In genomic region chr17:9622961-9623360, GRCh38 we compare ENCODE assay signal across 22 cellular contexts. TPM values are rescaled to one million over a fixed set of nuclear protein-coding genes. Genes with fewer than 3 reads are reported as not detected.
DNase-seq lines count a peak whose midpoint lies in the region; ATAC-seq, FAIRE-seq and TF ChIP-seq lines count a peak whose summit lies in the region.
"Had no signal": no experiment of that assay in that cellular context is flagged by ENCODE, and none has a peak within 500 bp of the region (broad histone marks: within the 10 kb centered on the region; RNA-seq: fewer than 3 reads in every experiment).

No MANE protein-coding gene starts in this region.

- no peaks in the 10 kb centered on the region for H4K20me1 ChIP-seq in HepG2 (ENCODE audit: insufficient read depth, low read length)
- no peaks in the 10 kb centered on the region for H4K20me1 ChIP-seq in K562 (replicated peaks; ENCODE audit: control insufficient read depth, insufficient read depth, low read length)
- H4K20me1 ChIP-seq: BLaER1 had no signal

- H3K36me3 ChIP-seq in HepG2 (replicated peaks in 1 of 2; ENCODE audit: control insufficient read depth in 1 of 2, insufficient read depth in 2 of 2, low read length in 2 of 2) (no peaks in the 10 kb centered on the region), right lobe of liver (no peaks in the 10 kb centered on the region), K562 (ENCODE audit: control insufficient read depth, insufficient read depth, low read length) (no peaks in the 10 kb centered on the region)
- H3K36me3 ChIP-seq: BE2C, BLaER1 had no signal

- POLR2A ChIA-PET in HepG2 (lab: Yijun Ruan, JAX) = no interaction called here
- POLR2A ChIA-PET in K562 (lab: Yijun Ruan, JAX) = no interaction called here

- H3K4me1 ChIP-seq in HepG2 (ENCODE audit: insufficient read depth, low read length) (no peaks in the 10 kb centered on the region), right lobe of liver (no peaks in the 10 kb centered on the region), K562 (replicated peaks in 1 of 2; ENCODE audit: control insufficient read depth in 2 of 2, insufficient read depth in 2 of 2, low read length in 2 of 2) (no peaks in the 10 kb centered on the region)
- H3K4me1 ChIP-seq: BE2C, BLaER1 had no signal

- ATAC-seq in HepG2 (no peak), right lobe of liver (no peak), K562 (no peak)

- DNase-seq in HepG2 (ENCODE audit: low spot score) (no peak), right lobe of liver (no peak), K562 (ENCODE audit: extremely low read depth in 1 of 4, low spot score in 3 of 4) (no peak), NCI-H774 (lab: John Stamatoyannopoulos, UW) (no peak)
- DNase-seq: ACHN; BE2C; C1 segment of cervical spinal cord; CD4-positive, alpha-beta memory T cell; CD4-positive, CD25-positive, alpha-beta regulatory T cell; CD8-positive, alpha-beta memory T cell; COR-L47; DMS79 treated with DMSO at 0.1 percent for 48 hours; GF-D8 had no signal

- H3K27me3 ChIP-seq in HepG2 (ENCODE audit: control insufficient read depth in 1 of 2, insufficient read depth in 2 of 2, low read length in 2 of 2) (no peaks in the 10 kb centered on the region; a peak in 1 of 5 replicates), right lobe of liver (no peaks in the 10 kb centered on the region), K562 (ENCODE audit: control insufficient read depth in 2 of 2, insufficient read depth in 2 of 2, low read length in 2 of 2) (no peaks in the 10 kb centered on the region)
- H3K27me3 ChIP-seq: BE2C, BLaER1 had no signal

- in situ Hi-C loops in HepG2 (cut with HindIII; ENCODE audit: extremely low pct_ligation_motif_present, low pct_unique_long_range_greater_than_20kb) = no loop called here
- in situ Hi-C loops in K562 (cut with MboI) = no loop called here

- H3K79me2 ChIP-seq in HepG2 (ENCODE audit: insufficient read depth, low read length) (no peaks in the 10 kb centered on the region), K562 (ENCODE audit: control insufficient read depth, insufficient read depth, low read length) (no peaks in the 10 kb centered on the region)

- intact Hi-C loops in HepG2 (cut with micrococcal nuclease; ENCODE audit: unreplicated experiment) (no loop called here), right lobe of liver (cut with DNase I) (no loop called here), K562 (cut with micrococcal nuclease) (no loop called here)

- H3K27ac ChIP-seq in HepG2 (ENCODE audit: extremely low read length, insufficient read depth, low read length) (no peak overlapping the region), right lobe of liver (no peak overlapping the region), K562 (ENCODE audit: extremely low read depth, low read depth, low read length) (no peak overlapping the region)
- H3K27ac ChIP-seq: 22Rv1, BLaER1 had no signal

- no peak for FAIRE-seq in HepG2 (lab: Jason Lieb, UNC)
- no peak for FAIRE-seq in K562 (lab: Jason Lieb, UNC)
- FAIRE-seq: D721Med, G401.6, GM12891, GM19239 had no signal

- TF ChIP-seq RAD21 in HepG2 (CRISPR knock-in tag; IDR thresholded peaks at IDR 0.05) (no peak), K562 (CRISPR knock-in tag; conservative IDR thresholded peaks at IDR 0.05 in 1 of 2, IDR thresholded peaks at IDR 0.05 in 1 of 2) (no peak)

- CTCF ChIA-PET in HepG2 (lab: Yijun Ruan, JAX; ENCODE audit: low intra/inter-chr PET ratio, low total read pairs) (no interaction called here), K562 (lab: Yijun Ruan, JAX; ENCODE audit: low intra/inter-chr PET ratio) (no interaction called here)

- no peak overlapping the region for H2AFZ ChIP-seq in HepG2 (ENCODE audit: low read length)
- no peak overlapping the region for H2AFZ ChIP-seq in K562 (ENCODE audit: low read depth, low read length)

- TF ChIP-seq POLR2A in HepG2 (IDR thresholded peaks at IDR 0.05; ENCODE audit: insufficient read depth in 1 of 2, low read depth in 2 of 2, low read length in 2 of 2) (no peak), right lobe of liver (IDR thresholded peaks at IDR 0.05) (no peak), K562 (conservative IDR thresholded peaks at IDR 0.05) (no peak)

- TF ChIP-seq EP300 in HepG2 (IDR thresholded peaks at IDR 0.05; ENCODE audit: low read depth in 2 of 2, low read length in 2 of 2) (no peak), HepG2 (CRISPR knock-in tag; IDR thresholded peaks at IDR 0.05; ENCODE audit: borderline replicate concordance) (no peak), K562 (IDR thresholded peaks at IDR 0.05; ENCODE audit: low read length) (no peak)

- no TSS peak for BruUV-seq in HepG2 (replicated peaks; lab: Mats Ljungman, UMichigan)
- BruUV-seq in K562 (replicated peaks; lab: Mats Ljungman, UMichigan) = no TSS peak

- no peak overlapping the region for H3K9ac ChIP-seq in HepG2 (ENCODE audit: insufficient read depth, low read depth, low read length)
- H3K9ac ChIP-seq in K562 (ENCODE audit: insufficient read depth in 1 of 2, low read depth in 2 of 2, low read length in 2 of 2) = no peak overlapping the region
- H3K9ac ChIP-seq: BLaER1 had no signal

- no peak overlapping the region for H3K4me2 ChIP-seq in HepG2 (ENCODE audit: low read depth, low read length)
- no peak overlapping the region for H3K4me2 ChIP-seq in K562 (ENCODE audit: insufficient read depth, low read length)
- H3K4me2 ChIP-seq: BLaER1 had no signal

- TF ChIP-seq CTCF in HepG2 (CRISPR knock-in tag; IDR thresholded peaks at IDR 0.05) = no peak
- TF ChIP-seq CTCF in right lobe of liver (IDR thresholded peaks at IDR 0.05) = no peak
- TF ChIP-seq CTCF in K562 (IDR thresholded peaks at IDR 0.05 in 2 of 3, conservative IDR thresholded peaks at IDR 0.05 in 1 of 3; ENCODE audit: insufficient read depth in 2 of 3, low read depth in 1 of 3, low read length in 3 of 3) = no peak

- no peaks in the 10 kb centered on the region for H3K9me3 ChIP-seq in HepG2 (ENCODE audit: low read length)
- no peaks in the 10 kb centered on the region for H3K9me3 ChIP-seq in right lobe of liver
- H3K9me3 ChIP-seq in K562 (replicated peaks; ENCODE audit: control insufficient read depth, insufficient read depth, low read depth, low read length) = no peaks in the 10 kb centered on the region
- H3K9me3 ChIP-seq: BE2C had no signal

- H3K4me3 ChIP-seq in HepG2 (replicated peaks in 1 of 3; ENCODE audit: insufficient read depth in 1 of 3, low read depth in 2 of 3, low read length in 3 of 3) (no peak overlapping the region), right lobe of liver (no peak overlapping the region), K562 (no peak overlapping the region)
- H3K4me3 ChIP-seq: BLaER1 had no signal

- no peaks in the 10 kb centered on the region for H3K9me1 ChIP-seq in K562 (ENCODE audit: control insufficient read depth, insufficient read depth, low read length)

RNA-seq across cellular contexts. Expression of gene USP43, which starts 22.4 kb away (rescaled TPM):
- total RNA-seq in HepG2 (2016; rRNA removed; fragmentation: Illumina TruSeq; extraction: Trizol) (1.3 and 2.2 TPM in 2 replicates), right lobe of liver (10 to 100 TPM in 2 of 6 experiments, 1 to 10 TPM in 4; 2.1 to 11.6 (median 6.8) TPM), K562 (2014; rRNA removed) (0.05 and 0.12 TPM in 2 replicates), K562 (2014; rRNA removed; fragmentation: Illumina TruSeq; extraction: Trizol) (0.07 TPM in 1 of 2 replicates, not detected in the other), K562 (2015; rRNA removed; fragmentation: Illumina TruSeq; extraction: Trizol) (0.11 TPM in 2 replicates), K562 (2021) (0.09 and 0.18 TPM in 2 replicates)
- total RNA-seq in HepG2 (2016; cell fraction: cytosol; rRNA removed; fragmentation: Illumina TruSeq; extraction: Trizol; ENCODE audit: low read depth) = 0.51 and 0.62 TPM in 2 replicates
- 1.5 and 2.1 TPM in 2 replicates for total RNA-seq in HepG2 (2016; cell fraction: insoluble cytoplasmic fraction; rRNA removed; fragmentation: Illumina TruSeq; extraction: Trizol)
- total RNA-seq in HepG2 (2016; cell fraction: membrane; rRNA removed; fragmentation: Illumina TruSeq; extraction: Trizol) = 0.62 and 0.68 TPM in 2 replicates
- total RNA-seq in HepG2 (2016; cell fraction: nucleus; rRNA removed; fragmentation: Illumina TruSeq; extraction: Trizol) = 1.9 and 2.7 TPM in 2 replicates
- polyA plus RNA-seq in HepG2 (2011; rRNA removed) (1.6 and 1.7 TPM in 2 replicates), K562 (2011; rRNA removed) (0.04 and 0.08 TPM in 2 replicates), K562 (2014; fragmentation: Illumina TruSeq; extraction: Trizol) (0.07 and 0.10 TPM in 2 replicates), K562 (2014; fragmentation: Nextera tagmentation; extraction: Ambion mirVana) (under 1 TPM in 1 of 2 experiments, not detected in 1; 0.01 TPM), K562 (2014; rRNA removed) (0.05 TPM in 2 replicates)
- 0.46 and 0.50 TPM in 2 replicates for polyA plus RNA-seq in HepG2 (2011; cell fraction: cytosol; rRNA removed)
- polyA plus RNA-seq in HepG2 (2011; cell fraction: nucleus; rRNA removed) = 12.7 and 14.2 TPM in 2 replicates
- polyA plus RNA-seq in HepG2 (2012) = 0.60 and 1.5 TPM in 2 replicates
- polyA plus RNA-seq in HepG2 (2016; cell fraction: cytosol; fragmentation: Illumina TruSeq; extraction: Trizol; ENCODE audit: low read depth) = 0.05 and 0.12 TPM in 2 replicates
- 0.89 and 1.0 TPM in 2 replicates for polyA plus RNA-seq in HepG2 (2016; cell fraction: insoluble cytoplasmic fraction; fragmentation: Illumina TruSeq; extraction: Trizol; ENCODE audit: low read depth)
- polyA plus RNA-seq in HepG2 (2016; cell fraction: membrane; fragmentation: Illumina TruSeq; extraction: Trizol; ENCODE audit: low read depth) = 0.13 and 0.21 TPM in 2 replicates
- polyA plus RNA-seq in HepG2 (2016; cell fraction: nucleus; fragmentation: Illumina TruSeq; extraction: Trizol; ENCODE audit: insufficient read depth, low read depth) = 6.2 and 6.6 TPM in 2 replicates
- polyA minus RNA-seq in HepG2 (2011; rRNA and poly(A)+ RNA removed; ENCODE audit: low replicate concordance) = 1.6 and 8.7 TPM in 2 replicates
- polyA minus RNA-seq in HepG2 (2011; cell fraction: cytosol; rRNA and poly(A)+ RNA removed) = 0.79 and 0.97 TPM in 2 replicates
- 1.3 and 2.4 TPM in 2 replicates for polyA minus RNA-seq in HepG2 (2011; cell fraction: nucleus; rRNA and poly(A)+ RNA removed)
- total RNA-seq in K562 (2011; cell fraction: chromatin; rRNA removed; ENCODE audit: low replicate concordance) = 0.42 and 0.72 TPM in 2 replicates
- 0.39 and 0.50 TPM in 2 replicates for total RNA-seq in K562 (2011; cell fraction: nucleolus; rRNA removed)
- total RNA-seq in K562 (2011; cell fraction: nucleoplasm; rRNA removed) = 0.37 and 0.61 TPM in 2 replicates
- polyA plus RNA-seq in K562 (2011; cell fraction: cytosol; rRNA removed) = 0.04 and 0.10 TPM in 2 replicates
- polyA plus RNA-seq in K562 (2011; cell fraction: nucleus; rRNA removed) = 0.69 and 1.0 TPM in 2 replicates
- polyA plus RNA-seq in K562 (2012) = 0.10 and 0.35 TPM in 2 replicates
- polyA minus RNA-seq in K562 (2011; rRNA and poly(A)+ RNA removed) = 0.04 and 0.60 TPM in 2 replicates
- 0.46 TPM in 1 of 2 replicates, not detected in the other for polyA minus RNA-seq in K562 (2011; cell fraction: cytosol; rRNA and poly(A)+ RNA removed)
- 0.13 and 0.33 TPM in 2 replicates for polyA minus RNA-seq in K562 (2011; cell fraction: nucleus; rRNA and poly(A)+ RNA removed)
- total RNA-seq: CD4-positive, CD25-positive, alpha-beta regulatory T cell had no signal
- polyA plus RNA-seq: AG04450; CD4-positive, alpha-beta memory T cell; CD4-positive, CD25-positive, alpha-beta regulatory T cell had no signal

RNA-seq across cellular contexts. Expression of gene CFAP52, which starts 46.5 kb away (rescaled TPM):
- total RNA-seq in HepG2 (2016; rRNA removed; fragmentation: Illumina TruSeq; extraction: Trizol) (not detected in 2 replicates), right lobe of liver (not detected), K562 (2014; rRNA removed) (not detected in 2 replicates), K562 (2014; rRNA removed; fragmentation: Illumina TruSeq; extraction: Trizol) (not detected in 2 replicates), K562 (2015; rRNA removed; fragmentation: Illumina TruSeq; extraction: Trizol) (not detected in 2 replicates), K562 (2021) (not detected in 2 replicates)
- not detected in 2 replicates for total RNA-seq in HepG2 (2016; cell fraction: cytosol; rRNA removed; fragmentation: Illumina TruSeq; extraction: Trizol; ENCODE audit: low read depth)
- total RNA-seq in HepG2 (2016; cell fraction: insoluble cytoplasmic fraction; rRNA removed; fragmentation: Illumina TruSeq; extraction: Trizol) = not detected in 2 replicates
- not detected in 2 replicates for total RNA-seq in HepG2 (2016; cell fraction: membrane; rRNA removed; fragmentation: Illumina TruSeq; extraction: Trizol)
- total RNA-seq in HepG2 (2016; cell fraction: nucleus; rRNA removed; fragmentation: Illumina TruSeq; extraction: Trizol) = not detected in 2 replicates
- polyA plus RNA-seq in HepG2 (2011; rRNA removed) (not detected in 2 replicates), K562 (2011; rRNA removed) (not detected in 2 replicates), K562 (2014; fragmentation: Illumina TruSeq; extraction: Trizol) (not detected in 2 replicates), K562 (2014; fragmentation: Nextera tagmentation; extraction: Ambion mirVana) (not detected), K562 (2014; rRNA removed) (not detected in 2 replicates)
- not detected in 2 replicates for polyA plus RNA-seq in HepG2 (2011; cell fraction: cytosol; rRNA removed)
- polyA plus RNA-seq in HepG2 (2011; cell fraction: nucleus; rRNA removed) = not detected in 2 replicates
- polyA plus RNA-seq in HepG2 (2012) = not detected in 2 replicates
- polyA plus RNA-seq in HepG2 (2016; cell fraction: cytosol; fragmentation: Illumina TruSeq; extraction: Trizol; ENCODE audit: low read depth) = not detected in 2 replicates
- not detected in 2 replicates for polyA plus RNA-seq in HepG2 (2016; cell fraction: insoluble cytoplasmic fraction; fragmentation: Illumina TruSeq; extraction: Trizol; ENCODE audit: low read depth)
- polyA plus RNA-seq in HepG2 (2016; cell fraction: membrane; fragmentation: Illumina TruSeq; extraction: Trizol; ENCODE audit: low read depth) = not detected in 2 replicates
- not detected in 2 replicates for polyA plus RNA-seq in HepG2 (2016; cell fraction: nucleus; fragmentation: Illumina TruSeq; extraction: Trizol; ENCODE audit: insufficient read depth, low read depth)
- polyA minus RNA-seq in HepG2 (2011; rRNA and poly(A)+ RNA removed; ENCODE audit: low replicate concordance) = 0.61 TPM in 1 of 2 replicates, not detected in the other
- not detected in 2 replicates for polyA minus RNA-seq in HepG2 (2011; cell fraction: cytosol; rRNA and poly(A)+ RNA removed)
- polyA minus RNA-seq in HepG2 (2011; cell fraction: nucleus; rRNA and poly(A)+ RNA removed) = not detected in 2 replicates
- not detected in 2 replicates for total RNA-seq in K562 (2011; cell fraction: chromatin; rRNA removed; ENCODE audit: low replicate concordance)
- not detected in 2 replicates for total RNA-seq in K562 (2011; cell fraction: nucleolus; rRNA removed)
- not detected in 2 replicates for total RNA-seq in K562 (2011; cell fraction: nucleoplasm; rRNA removed)
- not detected in 2 replicates for polyA plus RNA-seq in K562 (2011; cell fraction: cytosol; rRNA removed)
- not detected in 2 replicates for polyA plus RNA-seq in K562 (2011; cell fraction: nucleus; rRNA removed)
- not detected in 2 replicates for polyA plus RNA-seq in K562 (2012)
- not detected in 2 replicates for polyA minus RNA-seq in K562 (2011; rRNA and poly(A)+ RNA removed)
- polyA minus RNA-seq in K562 (2011; cell fraction: cytosol; rRNA and poly(A)+ RNA removed) = not detected in 2 replicates
- not detected in 2 replicates for polyA minus RNA-seq in K562 (2011; cell fraction: nucleus; rRNA and poly(A)+ RNA removed)
- total RNA-seq: A673; CD4-positive, alpha-beta memory T cell; CD4-positive, CD25-positive, alpha-beta regulatory T cell; CD8-positive, alpha-beta memory T cell had no signal
- polyA plus RNA-seq: AG04450; CD14-positive monocyte; CD4-positive, alpha-beta memory T cell; CD4-positive, CD25-positive, alpha-beta regulatory T cell; CD8-positive, alpha-beta memory T cell had no signal

RNA-seq across cellular contexts. Expression of gene STX8, which starts 47.3 kb away (rescaled TPM):
- 53.6 and 67.9 TPM in 2 replicates for total RNA-seq in HepG2 (2016; rRNA removed; fragmentation: Illumina TruSeq; extraction: Trizol)
- total RNA-seq in HepG2 (2016; cell fraction: cytosol; rRNA removed; fragmentation: Illumina TruSeq; extraction: Trizol; ENCODE audit: low read depth) = 30.0 TPM in 2 replicates
- total RNA-seq in HepG2 (2016; cell fraction: insoluble cytoplasmic fraction; rRNA removed; fragmentation: Illumina TruSeq; extraction: Trizol) = 53.6 and 69.1 TPM in 2 replicates
- 21.9 and 23.0 TPM in 2 replicates for total RNA-seq in HepG2 (2016; cell fraction: membrane; rRNA removed; fragmentation: Illumina TruSeq; extraction: Trizol)
- total RNA-seq in HepG2 (2016; cell fraction: nucleus; rRNA removed; fragmentation: Illumina TruSeq; extraction: Trizol) = 29.8 and 30.3 TPM in 2 replicates
- 36.4 and 40.9 TPM in 2 replicates for polyA plus RNA-seq in HepG2 (2011; rRNA removed)
- 19.9 and 36.6 TPM in 2 replicates for polyA plus RNA-seq in HepG2 (2011; cell fraction: cytosol; rRNA removed)
- polyA plus RNA-seq in HepG2 (2011; cell fraction: nucleus; rRNA removed) = 5.3 and 12.9 TPM in 2 replicates
- 53.0 and 60.4 TPM in 2 replicates for polyA plus RNA-seq in HepG2 (2012)
- polyA plus RNA-seq in HepG2 (2016; cell fraction: cytosol; fragmentation: Illumina TruSeq; extraction: Trizol; ENCODE audit: low read depth) = 22.6 and 27.8 TPM in 2 replicates
- polyA plus RNA-seq in HepG2 (2016; cell fraction: insoluble cytoplasmic fraction; fragmentation: Illumina TruSeq; extraction: Trizol; ENCODE audit: low read depth) = 63.0 and 67.1 TPM in 2 replicates
- polyA plus RNA-seq in HepG2 (2016; cell fraction: membrane; fragmentation: Illumina TruSeq; extraction: Trizol; ENCODE audit: low read depth) = 19.8 and 21.3 TPM in 2 replicates
- polyA plus RNA-seq in HepG2 (2016; cell fraction: nucleus; fragmentation: Illumina TruSeq; extraction: Trizol; ENCODE audit: insufficient read depth, low read depth) = 23.7 and 28.8 TPM in 2 replicates
- polyA minus RNA-seq in HepG2 (2011; rRNA and poly(A)+ RNA removed; ENCODE audit: low replicate concordance) = 19.6 and 31.8 TPM in 2 replicates
- 12.7 and 14.0 TPM in 2 replicates for polyA minus RNA-seq in HepG2 (2011; cell fraction: cytosol; rRNA and poly(A)+ RNA removed)
- 44.9 and 56.1 TPM in 2 replicates for polyA minus RNA-seq in HepG2 (2011; cell fraction: nucleus; rRNA and poly(A)+ RNA removed)
- 10 to 100 TPM; 20.6 to 35.3 (median 27.7) TPM for total RNA-seq in right lobe of liver
- total RNA-seq in K562 (2011; cell fraction: chromatin; rRNA removed; ENCODE audit: low replicate concordance) = 30.8 and 43.1 TPM in 2 replicates
- 17.9 and 19.3 TPM in 2 replicates for total RNA-seq in K562 (2011; cell fraction: nucleolus; rRNA removed)
- total RNA-seq in K562 (2011; cell fraction: nucleoplasm; rRNA removed) = 27.4 and 35.1 TPM in 2 replicates
- total RNA-seq in K562 (2014; rRNA removed) = 15.6 and 19.6 TPM in 2 replicates
- 20.1 and 22.5 TPM in 2 replicates for total RNA-seq in K562 (2014; rRNA removed; fragmentation: Illumina TruSeq; extraction: Trizol)
- 22.1 and 22.8 TPM in 2 replicates for total RNA-seq in K562 (2015; rRNA removed; fragmentation: Illumina TruSeq; extraction: Trizol)
- total RNA-seq in K562 (2021) = 14.5 and 14.6 TPM in 2 replicates
- 20.8 and 26.6 TPM in 2 replicates for polyA plus RNA-seq in K562 (2011; rRNA removed)
- polyA plus RNA-seq in K562 (2011; cell fraction: cytosol; rRNA removed) = 5.2 and 12.0 TPM in 2 replicates
- 6.2 and 8.4 TPM in 2 replicates for polyA plus RNA-seq in K562 (2011; cell fraction: nucleus; rRNA removed)
- polyA plus RNA-seq in K562 (2012) = 29.0 and 39.1 TPM in 2 replicates
- 15.6 and 17.3 TPM in 2 replicates for polyA plus RNA-seq in K562 (2014; fragmentation: Illumina TruSeq; extraction: Trizol)
- 10 to 100 TPM; 40.8 to 42.5 TPM for polyA plus RNA-seq in K562 (2014; fragmentation: Nextera tagmentation; extraction: Ambion mirVana)
- 19.6 and 23.1 TPM in 2 replicates for polyA plus RNA-seq in K562 (2014; rRNA removed)
- polyA minus RNA-seq in K562 (2011; rRNA and poly(A)+ RNA removed) = 33.2 and 33.9 TPM in 2 replicates
- 9.2 and 9.4 TPM in 2 replicates for polyA minus RNA-seq in K562 (2011; cell fraction: cytosol; rRNA and poly(A)+ RNA removed)
- polyA minus RNA-seq in K562 (2011; cell fraction: nucleus; rRNA and poly(A)+ RNA removed) = 9.4 and 14.8 TPM in 2 replicates

Comparison
In these comparisons a context has a peak if more than half of its experiments do, and no peak if none do; other contexts are left out.
1. Of the 241 proteins assayed by ChIP-seq in both HepG2 and K562: peak only in HepG2: MAFF and MAFK; only in K562: MAFG; in both: none; in neither: 238.